Comparison of ENCODE assay signal across 25 cellular contexts in genomic region chr1:179326746-179327145, GRCh38. TPM values are rescaled to one million over a fixed set of nuclear protein-coding genes. Genes with fewer than 3 reads are reported as not detected.
DNase-seq lines count a peak whose midpoint lies in the region; FAIRE-seq and TF ChIP-seq lines count a peak whose summit lies in the region.
"Had no signal": no experiment of that assay in that cellular context is flagged by ENCODE, and none has a peak within 500 bp of the region (broad histone marks: within the 10 kb centered on the region; RNA-seq: fewer than 3 reads in every experiment).

No MANE protein-coding gene starts in this region.

- H3K27ac ChIP-seq in adrenal gland, result peak overlapping the region; percentile 61 to 83 (median 67)
- H3K27ac ChIP-seq in kidney (ENCODE audit: low read depth in 2 of 2, low read length in 2 of 2), result no peak overlapping the region
- no peak overlapping the region for H3K27ac ChIP-seq in esophagus squamous epithelium
- H3K27ac ChIP-seq: A549 had no signal

- intact Hi-C loops in adrenal gland (cut with DNase I), result no loop called here
- intact Hi-C loops in kidney (cut with DNase I), result no loop called here
- intact Hi-C loops in esophagus squamous epithelium (cut with DNase I), result no loop called here

- H3K4me3 ChIP-seq in adrenal gland (no peak overlapping the region), kidney (ENCODE audit: low read length in 2 of 2) (no peak overlapping the region), H7 (ENCODE audit: insufficient read depth, low read depth, low read length) (no peak overlapping the region), esophagus squamous epithelium (no peak overlapping the region), foreskin fibroblast (ENCODE audit: low read depth in 1 of 2, low read length in 2 of 2) (no peak overlapping the region)
- H3K4me3 ChIP-seq: A549; BLaER1 treated with 17β-estradiol and CSF1 and Interleukin-3, amounts not matched to agents 10 nM and 100 nM; GM12878; GM23338; HAP-1 had no signal

- H3K36me3 ChIP-seq in adrenal gland (replicated peaks in 1 of 2), result peaks cover 0 to 5% of the 10 kb centered on the region in 2 donors
- H3K36me3 ChIP-seq in kidney (ENCODE audit: control insufficient read depth in 1 of 2, insufficient read depth in 2 of 2, low read length in 2 of 2), result no peaks in the 10 kb centered on the region
- H3K36me3 ChIP-seq in H7 (replicated peaks; ENCODE audit: control insufficient read depth, insufficient read depth, low read length), result no peaks in the 10 kb centered on the region
- peaks cover 0 to 28% (median 0%) of the 10 kb centered on the region in 3 donors for H3K36me3 ChIP-seq in esophagus squamous epithelium

- H3K9me3 ChIP-seq in adrenal gland (replicated peaks in 1 of 3) (peaks cover 0 to 2% (median 0%) of the 10 kb centered on the region in 3 donors), kidney (ENCODE audit: control insufficient read depth in 1 of 2, low read length in 2 of 2) (no peaks in the 10 kb centered on the region), esophagus squamous epithelium (peaks cover 0 to 10% (median 0%) of the 10 kb centered on the region in 3 donors)
- H3K9me3 ChIP-seq: BE2C, HAP-1 had no signal

- TF ChIP-seq CTCF in adrenal gland (IDR thresholded peaks at IDR 0.05) (no peak), kidney (IDR thresholded peaks at IDR 0.05; ENCODE audit: borderline replicate concordance, extremely low read depth, insufficient read depth) (no peak), esophagus squamous epithelium (IDR thresholded peaks at IDR 0.05) (no peak), foreskin fibroblast (IDR thresholded peaks at IDR 0.05; ENCODE audit: low read depth, low read length) (no peak)

- H3K27me3 ChIP-seq in adrenal gland (no peaks in the 10 kb centered on the region), H7 (ENCODE audit: control insufficient read depth, insufficient read depth, low read length) (no peaks in the 10 kb centered on the region), esophagus squamous epithelium (no peaks in the 10 kb centered on the region)
- H3K27me3 ChIP-seq: BE2C; BLaER1 treated with 17β-estradiol and CSF1 and Interleukin-3, amounts not matched to agents 10 nM and 100 nM had no signal

- TF ChIP-seq POLR2A in adrenal gland (IDR thresholded peaks at IDR 0.05) (no peak), esophagus squamous epithelium (IDR thresholded peaks at IDR 0.05) (no peak)

- WGBS in adrenal gland, 4 donors, result 67 to 83% (median 71%) methylated on average over 3 of the region's 3 CpGs
- WGBS in esophagus squamous epithelium, 2 donors, result 88 to 91% methylated on average over 3 of the region's 3 CpGs

- FAIRE-seq in kidney (lab: Jason Lieb, UNC), result no peak
- FAIRE-seq: D721Med, GM12878, GM19239 had no signal

- no peak overlapping the region for H3K9ac ChIP-seq in kidney (ENCODE audit: low read length in 2 of 2)
- H3K9ac ChIP-seq: BLaER1 treated with 17β-estradiol and CSF1 and Interleukin-3, amounts not matched to agents 10 nM and 100 nM had no signal

- H3K4me1 ChIP-seq in adrenal gland (replicated peaks in 1 of 2) (peaks cover 47 to 90% of the 10 kb centered on the region in 2 donors), kidney (ENCODE audit: control insufficient read depth in 1 of 2, insufficient read depth in 1 of 2, low read depth in 1 of 2, low read length in 2 of 2) (no peaks in the 10 kb centered on the region), esophagus squamous epithelium (no peaks in the 10 kb centered on the region)
- H3K4me1 ChIP-seq: A549, BE2C had no signal

- peak; percentile 50 for DNase-seq in COLO829 (ENCODE audit: low spot score)
- DNase-seq in adrenal gland, result no peak
- DNase-seq in kidney, result peak; percentile 32
- DNase-seq in H7, result no peak
- no peak for DNase-seq in esophagus squamous epithelium (lab: John Stamatoyannopoulos, UW)
- DNase-seq in foreskin fibroblast, result no peak
- DNase-seq: 8988T; ACHN; AML-193; BE2C; Caco-2; CD4-positive, alpha-beta memory T cell; DMS 273 treated with DMSO at 0.1 percent for 48 hours; DMS79; EL; GDM1; HFFc6 had no signal

RNA-seq across cellular contexts. Expression of gene SOAT1, which starts 33.1 kb away (rescaled TPM):
- total RNA-seq in adrenal gland (100 to 1,000 TPM; 127 to 803 (median 239) TPM), kidney (58.1 TPM), esophagus squamous epithelium (1 to 10 TPM; 1.7 to 8.0 (median 4.9) TPM)
- polyA plus RNA-seq in adrenal gland (100 to 1,000 TPM in 1 of 3 donors, 10 to 100 TPM in 2; 36.9 to 675 (median 49.4) TPM), kidney (ENCODE audit: insufficient read depth, low read depth, low replicate concordance) (6.8 TPM)
- total RNA-seq in H7 (2014; rRNA removed; shearing (Covaris generic)), result 2.7 and 2.8 TPM in 2 replicates

RNA-seq across cellular contexts. Expression of gene AXDND1, which starts 39.0 kb away (rescaled TPM):
- total RNA-seq in adrenal gland, result 10 to 100 TPM in 1 of 8 donors, 1 to 10 TPM in 6, not detected in 1; 1.2 to 24.6 (median 3.6) TPM
- polyA plus RNA-seq in adrenal gland, result 1 to 10 TPM; 1.3 to 4.0 (median 3.8) TPM
- 0.57 TPM for total RNA-seq in kidney
- polyA plus RNA-seq in kidney (ENCODE audit: insufficient read depth, low read depth, low replicate concordance), result not detected
- 0.76 and 0.92 TPM in 2 replicates for total RNA-seq in H7 (2014; rRNA removed; shearing (Covaris generic))
- total RNA-seq in esophagus squamous epithelium, result under 1 TPM in 1 of 4 donors, not detected in 3; 0.19 TPM
- total RNA-seq: Caco-2, GM23338, H4 had no signal
- polyA plus RNA-seq: CD4-positive, alpha-beta memory T cell; GM23338 had no signal

Comparison
In these comparisons a context has a peak if more than half of its experiments do, and no peak if none do; other contexts are left out.
1. DNase-seq: peak in COLO829 (single experiment) and kidney (single experiment); none in adrenal gland (0 of 7), H7 (single experiment), esophagus squamous epithelium (single experiment) and foreskin fibroblast (0 of 2).
2. H3K27ac ChIP-seq: peak in adrenal gland (5 of 5); none in kidney (0 of 2) and esophagus squamous epithelium (0 of 4).